1 cellular context compared by ENCODE assay signal in the genomic region with DNA sequence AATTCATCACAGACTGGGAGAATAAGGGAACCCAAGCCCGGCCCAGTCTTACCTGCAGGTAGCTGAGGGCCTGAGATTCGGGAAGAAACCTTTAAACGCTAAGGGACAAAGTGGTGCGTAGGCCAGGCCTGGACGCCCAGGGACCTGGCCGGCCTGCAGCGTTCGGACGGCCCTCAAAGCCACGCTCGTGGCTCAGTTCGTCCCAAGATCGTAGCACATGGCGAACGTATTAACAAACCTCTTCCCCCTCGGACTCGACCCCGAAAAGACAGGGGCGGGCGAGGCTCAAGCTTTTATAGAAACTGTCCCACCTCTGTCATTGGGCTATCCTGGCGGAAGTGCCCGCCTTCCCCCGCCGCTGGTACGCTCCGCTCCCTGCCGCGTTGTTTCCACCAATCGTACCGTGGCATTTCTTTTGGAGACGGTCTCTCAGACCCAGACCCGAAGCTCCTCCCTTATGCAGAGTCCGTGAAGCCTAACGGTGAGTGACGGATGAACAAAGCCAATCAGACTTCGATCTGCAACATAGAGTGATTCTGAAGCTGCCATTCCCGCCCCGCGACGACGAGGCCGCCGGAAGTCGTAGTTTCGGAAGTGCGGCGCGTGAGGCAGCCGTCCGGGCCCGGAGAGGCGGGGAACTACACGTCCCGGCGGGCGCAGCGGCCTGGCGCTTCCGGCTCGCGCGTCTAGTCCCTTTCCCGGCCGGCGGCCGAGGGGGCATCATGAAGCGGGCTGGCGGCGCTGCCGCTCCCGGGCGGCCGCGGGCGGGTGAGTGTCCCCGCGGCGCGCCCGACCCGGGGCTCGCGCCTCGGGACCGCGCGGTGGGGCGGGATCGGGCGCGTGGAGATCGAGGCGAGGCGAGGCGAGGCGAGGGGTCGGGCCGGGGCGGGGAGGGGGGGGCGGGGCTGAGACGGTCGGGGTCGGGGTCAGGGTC.
TF ChIP-seq lines count a peak whose summit lies in the region.

A gene (plus strand): TSS at position 692 of the 934 bp plus-strand sequence. CDS start 8,139 bp downstream, outside the sequence.

TF ChIP-seq in SK-N-SH, 30 proteins besides CTCF, POLR2A, EP300 and RAD21 (continued from another document):
- TF ChIP-seq, protein P1, sequence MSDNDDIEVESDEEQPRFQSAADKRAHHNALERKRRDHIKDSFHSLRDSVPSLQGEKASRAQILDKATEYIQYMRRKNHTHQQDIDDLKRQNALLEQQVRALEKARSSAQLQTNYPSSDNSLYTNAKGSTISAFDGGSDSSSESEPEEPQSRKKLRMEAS (IDR thresholded peaks at IDR 0.05; ENCODE audit: low read depth) = peak; percentile 91
- TF ChIP-seq TCF12 (IDR thresholded peaks at IDR 0.05) = no peak
- no peak for TF ChIP-seq NRF1 (IDR thresholded peaks at IDR 0.05; ENCODE audit: low read depth, low read length)
- TF ChIP-seq NFIC (IDR thresholded peaks at IDR 0.05; ENCODE audit: borderline replicate concordance) = no peak
- TF ChIP-seq GABPA (IDR thresholded peaks at IDR 0.05; ENCODE audit: low read depth) = peak; percentile 85
- peak; percentile 96 for TF ChIP-seq MXI1 (IDR thresholded peaks at IDR 0.05; ENCODE audit: low read depth, low read length)
- TF ChIP-seq SIN3A (IDR thresholded peaks at IDR 0.05; ENCODE audit: borderline replicate concordance, low read depth, low read length) = peak; percentile 98; the same call in 1 of the 2 replicates
- peak; percentile 99 for TF ChIP-seq TAF1 (IDR thresholded peaks at IDR 0.05; ENCODE audit: borderline replicate concordance, low read depth, low read length)
- 0 out of 2 replicates have a peak, but pooled peaks have one; percentile 12 for TF ChIP-seq RCOR1 (IDR thresholded peaks at IDR 0.05; ENCODE audit: low read length)
- peak; percentile 96 for TF ChIP-seq ELF1 (IDR thresholded peaks at IDR 0.05)
- TF ChIP-seq, protein P2, sequence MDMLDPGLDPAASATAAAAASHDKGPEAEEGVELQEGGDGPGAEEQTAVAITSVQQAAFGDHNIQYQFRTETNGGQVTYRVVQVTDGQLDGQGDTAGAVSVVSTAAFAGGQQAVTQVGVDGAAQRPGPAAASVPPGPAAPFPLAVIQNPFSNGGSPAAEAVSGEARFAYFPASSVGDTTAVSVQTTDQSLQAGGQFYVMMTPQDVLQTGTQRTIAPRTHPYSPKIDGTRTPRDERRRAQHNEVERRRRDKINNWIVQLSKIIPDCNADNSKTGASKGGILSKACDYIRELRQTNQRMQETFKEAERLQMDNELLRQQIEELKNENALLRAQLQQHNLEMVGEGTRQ (IDR thresholded peaks at IDR 0.05; ENCODE audit: borderline replicate concordance, low read depth, low read length) = no peak
- TF ChIP-seq, protein P3, sequence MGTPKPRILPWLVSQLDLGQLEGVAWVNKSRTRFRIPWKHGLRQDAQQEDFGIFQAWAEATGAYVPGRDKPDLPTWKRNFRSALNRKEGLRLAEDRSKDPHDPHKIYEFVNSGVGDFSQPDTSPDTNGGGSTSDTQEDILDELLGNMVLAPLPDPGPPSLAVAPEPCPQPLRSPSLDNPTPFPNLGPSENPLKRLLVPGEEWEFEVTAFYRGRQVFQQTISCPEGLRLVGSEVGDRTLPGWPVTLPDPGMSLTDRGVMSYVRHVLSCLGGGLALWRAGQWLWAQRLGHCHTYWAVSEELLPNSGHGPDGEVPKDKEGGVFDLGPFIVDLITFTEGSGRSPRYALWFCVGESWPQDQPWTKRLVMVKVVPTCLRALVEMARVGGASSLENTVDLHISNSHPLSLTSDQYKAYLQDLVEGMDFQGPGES (IDR thresholded peaks at IDR 0.05; ENCODE audit: low read depth, low read length) = peak; percentile 58
- no peak for TF ChIP-seq FOXM1 (IDR thresholded peaks at IDR 0.05; ENCODE audit: low read depth)
- TF ChIP-seq, protein P4, sequence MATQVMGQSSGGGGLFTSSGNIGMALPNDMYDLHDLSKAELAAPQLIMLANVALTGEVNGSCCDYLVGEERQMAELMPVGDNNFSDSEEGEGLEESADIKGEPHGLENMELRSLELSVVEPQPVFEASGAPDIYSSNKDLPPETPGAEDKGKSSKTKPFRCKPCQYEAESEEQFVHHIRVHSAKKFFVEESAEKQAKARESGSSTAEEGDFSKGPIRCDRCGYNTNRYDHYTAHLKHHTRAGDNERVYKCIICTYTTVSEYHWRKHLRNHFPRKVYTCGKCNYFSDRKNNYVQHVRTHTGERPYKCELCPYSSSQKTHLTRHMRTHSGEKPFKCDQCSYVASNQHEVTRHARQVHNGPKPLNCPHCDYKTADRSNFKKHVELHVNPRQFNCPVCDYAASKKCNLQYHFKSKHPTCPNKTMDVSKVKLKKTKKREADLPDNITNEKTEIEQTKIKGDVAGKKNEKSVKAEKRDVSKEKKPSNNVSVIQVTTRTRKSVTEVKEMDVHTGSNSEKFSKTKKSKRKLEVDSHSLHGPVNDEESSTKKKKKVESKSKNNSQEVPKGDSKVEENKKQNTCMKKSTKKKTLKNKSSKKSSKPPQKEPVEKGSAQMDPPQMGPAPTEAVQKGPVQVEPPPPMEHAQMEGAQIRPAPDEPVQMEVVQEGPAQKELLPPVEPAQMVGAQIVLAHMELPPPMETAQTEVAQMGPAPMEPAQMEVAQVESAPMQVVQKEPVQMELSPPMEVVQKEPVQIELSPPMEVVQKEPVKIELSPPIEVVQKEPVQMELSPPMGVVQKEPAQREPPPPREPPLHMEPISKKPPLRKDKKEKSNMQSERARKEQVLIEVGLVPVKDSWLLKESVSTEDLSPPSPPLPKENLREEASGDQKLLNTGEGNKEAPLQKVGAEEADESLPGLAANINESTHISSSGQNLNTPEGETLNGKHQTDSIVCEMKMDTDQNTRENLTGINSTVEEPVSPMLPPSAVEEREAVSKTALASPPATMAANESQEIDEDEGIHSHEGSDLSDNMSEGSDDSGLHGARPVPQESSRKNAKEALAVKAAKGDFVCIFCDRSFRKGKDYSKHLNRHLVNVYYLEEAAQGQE (IDR thresholded peaks at IDR 0.05; ENCODE audit: low read depth, low read length) = peak; percentile 77
- TF ChIP-seq SMC3 (IDR thresholded peaks at IDR 0.05; ENCODE audit: low read depth, low read length) = no peak
